Comparison of ENCODE assay signal across 17 cellular contexts in genomic region chr14:69284170-69284569, GRCh38. TPM values are rescaled to one million over a fixed set of nuclear protein-coding genes. Genes with fewer than 3 reads are reported as not detected.
DNase-seq lines count a peak whose midpoint lies in the region; ATAC-seq, FAIRE-seq and TF ChIP-seq lines count a peak whose summit lies in the region.
"Had no signal": no experiment of that assay in that cellular context is flagged by ENCODE, and none has a peak within 500 bp of the region (broad histone marks: within the 10 kb centered on the region; RNA-seq: fewer than 3 reads in every experiment).

No MANE protein-coding gene starts in this region.

- H3K4me2 ChIP-seq in IMR-90 (ENCODE audit: low read depth, low read length): no peak overlapping the region
- H3K4me2 ChIP-seq: A549, BLaER1, GM23338 had no signal

- H3K23ac ChIP-seq in IMR-90 (ENCODE audit: low read depth, low read length): no peak overlapping the region

- CTCF ChIA-PET in IMR-90 (lab: Yijun Ruan, JAX): no interaction called here

- TF ChIP-seq CTCF in GM13976 (IDR thresholded peaks at IDR 0.05; ENCODE audit: borderline replicate concordance, control extremely low read depth, extremely low read depth, insufficient read depth, missing control alignments): no peak
- no peak for TF ChIP-seq CTCF in IMR-90 (conservative IDR thresholded peaks at IDR 0.05; ENCODE audit: low read depth, low read length)
- no peak for TF ChIP-seq CTCF in heart left ventricle (IDR thresholded peaks at IDR 0.05)
- TF ChIP-seq CTCF in kidney (IDR thresholded peaks at IDR 0.05; ENCODE audit: borderline replicate concordance, extremely low read depth, insufficient read depth): no peak
- no peak for TF ChIP-seq CTCF in spleen (IDR thresholded peaks at IDR 0.05 in 8 of 11, conservative IDR thresholded peaks at IDR 0.05 in 3 of 11)

- H3K4me3 ChIP-seq in IMR-90 (ENCODE audit: insufficient read depth, low read depth, low read length): no peak overlapping the region
- H3K4me3 ChIP-seq in heart left ventricle: no peak overlapping the region
- no peak overlapping the region for H3K4me3 ChIP-seq in kidney (ENCODE audit: low read length in 2 of 2)
- H3K4me3 ChIP-seq in spleen: no peak overlapping the region
- H3K4me3 ChIP-seq: A549, BLaER1, GM23338 had no signal

- H3K56ac ChIP-seq in IMR-90 (ENCODE audit: extremely low read depth, insufficient read depth, low read length): no peak overlapping the region

- no peak overlapping the region for H4K5ac ChIP-seq in IMR-90 (ENCODE audit: low read depth, low read length)

- no peaks in the 10 kb centered on the region for H4K20me1 ChIP-seq in IMR-90 (ENCODE audit: insufficient read depth, low read length)
- H4K20me1 ChIP-seq: BLaER1 had no signal

- dilution Hi-C loops in IMR-90 (cut with HindIII; ENCODE audit: low sequenced_read_pairs, unreplicated experiment): no loop called here

- no peak overlapping the region for H2BK20ac ChIP-seq in IMR-90 (ENCODE audit: low read depth, low read length)

- no peak overlapping the region for H4K91ac ChIP-seq in IMR-90 (ENCODE audit: insufficient read depth, low read depth, low read length)

- H2AK9ac ChIP-seq in IMR-90 (replicated peaks; ENCODE audit: low read depth, low read length, poor library complexity): no peak overlapping the region

- no peak for TF ChIP-seq RAD21 in IMR-90 (IDR thresholded peaks at IDR 0.05; ENCODE audit: low read length)

- POLR2A ChIA-PET in IMR-90 (lab: Charles Lee; ENCODE audit: unreplicated experiment): no interaction called here

- in situ Hi-C loops in GM13976 (cut with MboI; ENCODE audit: low sequenced_read_pairs, unreplicated experiment): no loop called here
- in situ Hi-C loops in IMR-90 (cut with MboI; ENCODE audit: low sequenced_read_pairs): no loop called here

- H3K9me3 ChIP-seq in IMR-90 (ENCODE audit: control insufficient read depth, insufficient read depth, low read length) (no peaks in the 10 kb centered on the region), heart left ventricle (no peaks in the 10 kb centered on the region), kidney (ENCODE audit: control insufficient read depth in 1 of 2, low read length in 2 of 2) (no peaks in the 10 kb centered on the region), spleen (no peaks in the 10 kb centered on the region)
- H3K9me3 ChIP-seq: A549, BLaER1, Caco-2 had no signal

- no peak overlapping the region for H3K9ac ChIP-seq in IMR-90 (ENCODE audit: low read depth, low read length)
- H3K9ac ChIP-seq in kidney (ENCODE audit: low read length in 2 of 2): no peak overlapping the region
- H3K9ac ChIP-seq: BLaER1 had no signal

- peak overlapping the region; percentile 27 for H2AFZ ChIP-seq in IMR-90 (replicated peaks; ENCODE audit: low read length, poor library complexity)
- H2AFZ ChIP-seq: GM23338 had no signal

- no peak overlapping the region for H2AK5ac ChIP-seq in IMR-90 (ENCODE audit: low read depth, low read length)

- no peak for ATAC-seq in IMR-90 (ENCODE audit: low read depth)
- ATAC-seq in heart left ventricle: peak; percentile 19 to 67 (median 44)
- ATAC-seq: A549, GM23338 had no signal

- H3K27ac ChIP-seq in IMR-90 (ENCODE audit: insufficient read depth, low read length) (no peak overlapping the region), heart left ventricle (peak overlapping the region in 6 of 12 donors; percentile 9 to 63 (median 48)), kidney (ENCODE audit: low read depth in 2 of 2, low read length in 2 of 2) (no peak overlapping the region), spleen (no peak overlapping the region)
- H3K27ac ChIP-seq: A549, BLaER1, HL-60 had no signal

- no peak overlapping the region for H4K8ac ChIP-seq in IMR-90 (ENCODE audit: low read depth in 2 of 2, low read length in 2 of 2)

- TF ChIP-seq POLR2A in IMR-90 (IDR thresholded peaks at IDR 0.05; ENCODE audit: low read depth, low read length): no peak
- no peak for TF ChIP-seq POLR2A in heart left ventricle (IDR thresholded peaks at IDR 0.05)
- TF ChIP-seq POLR2A in spleen (IDR thresholded peaks at IDR 0.05): no peak

- H2BK5ac ChIP-seq in IMR-90 (ENCODE audit: low read depth, low read length, poor library complexity, severe bottlenecking): no peak overlapping the region

- WGBS in IMR-90 (ENCODE audit: extremely low coverage in 2 of 2, insufficient read length in 1 of 2), 2 experiments: 65% methylated on average over 6 of the region's 9 CpGs; no CpG with 5 or more reads in 1 of the 2 experiments
- whole genome bisulfite sequencing in heart left ventricle, 4 donors: 47 to 59% (median 54%) methylated on average over 8 to 9 of the region's 9 CpGs
- 73 to 84% (median 82%) methylated on average over 8 to 9 of the region's 9 CpGs for WGBS in spleen, 5 donors

- BruUV-seq in IMR-90 (replicated peaks; lab: Mats Ljungman, UMichigan): no TSS peak

- no peaks in the 10 kb centered on the region for H3K36me3 ChIP-seq in IMR-90 (ENCODE audit: control insufficient read depth, insufficient read depth, low read length)
- no peaks in the 10 kb centered on the region for H3K36me3 ChIP-seq in heart left ventricle
- H3K36me3 ChIP-seq in kidney (ENCODE audit: control insufficient read depth in 1 of 2, insufficient read depth in 2 of 2, low read length in 2 of 2): no peaks in the 10 kb centered on the region
- no peaks in the 10 kb centered on the region for H3K36me3 ChIP-seq in spleen
- H3K36me3 ChIP-seq: BLaER1 had no signal

- no peak overlapping the region for H3K18ac ChIP-seq in IMR-90 (ENCODE audit: low read depth, low read length)

- no peak overlapping the region for H2BK120ac ChIP-seq in IMR-90 (ENCODE audit: low read depth, low read length)

- no peak overlapping the region for H2BK15ac ChIP-seq in IMR-90 (ENCODE audit: low read depth, low read length)

- H3K27me3 ChIP-seq in IMR-90 (ENCODE audit: control insufficient read depth, insufficient read depth, low read length): peaks cover 13% of the 10 kb centered on the region
- H3K27me3 ChIP-seq in heart left ventricle: no peaks in the 10 kb centered on the region
- H3K27me3 ChIP-seq in spleen (replicated peaks in 1 of 7): no peaks in the 10 kb centered on the region
- H3K27me3 ChIP-seq: BLaER1 had no signal

- no peaks in the 10 kb centered on the region; the same call in 1 of the 2 replicates for H3K4me1 ChIP-seq in IMR-90 (ENCODE audit: control insufficient read depth, insufficient read depth, low read length)
- peaks cover 0 to 51% (median 26%) of the 10 kb centered on the region in 12 donors for H3K4me1 ChIP-seq in heart left ventricle
- peaks cover 5 to 13% of the 10 kb centered on the region in 2 donors for H3K4me1 ChIP-seq in kidney (ENCODE audit: control insufficient read depth in 1 of 2, insufficient read depth in 1 of 2, low read depth in 1 of 2, low read length in 2 of 2)
- peaks cover 0 to 21% (median 12%) of the 10 kb centered on the region in 6 donors for H3K4me1 ChIP-seq in spleen
- H3K4me1 ChIP-seq: BLaER1 had no signal

- H3K14ac ChIP-seq in IMR-90 (replicated peaks; ENCODE audit: low read depth, low read length): no peak overlapping the region

- no peaks in the 10 kb centered on the region for H3K79me1 ChIP-seq in IMR-90 (ENCODE audit: low read depth in 1 of 2, low read length in 2 of 2)

- H3K4ac ChIP-seq in IMR-90 (ENCODE audit: low read depth, low read length): no peak overlapping the region

- DNase-seq in GM13976 (ENCODE audit: low spot score) (peak; percentile 2), IMR-90 (no peak), heart left ventricle (peak in 3 of 5 donors; percentile 57 to 61 (median 58)), kidney (peak; percentile 51), spleen (no peak), NCI-H1417 treated with DMSO at 0.1 percent for 48 hours (lab: John Stamatoyannopoulos, UW) (no peak), middle frontal gyrus (ENCODE audit: extremely low spot score, low spot score) (no peak)
- DNase-seq: Caco-2; CD8-positive, alpha-beta memory T cell; DMS53; H7 had no signal

- intact Hi-C loops in IMR-90 (cut with micrococcal nuclease) (no loop called here), heart left ventricle (cut with DNase I) (no loop called here), kidney (cut with DNase I) (no loop called here), spleen (cut with DNase I; ENCODE audit: low total_unique reads) (no loop called here)

- no peaks in the 10 kb centered on the region for H3K9me1 ChIP-seq in IMR-90 (ENCODE audit: insufficient read depth, low read length)

- FAIRE-seq in kidney (lab: Jason Lieb, UNC): no peak
- FAIRE-seq: A549, GM18507 had no signal

TF ChIP-seq in IMR-90, 13 proteins besides CTCF, POLR2A, EP300 and RAD21:
- no peak for TF ChIP-seq MAFK (IDR thresholded peaks at IDR 0.05; ENCODE audit: low read depth, low read length)
- no peak for TF ChIP-seq SMC3 (IDR thresholded peaks at IDR 0.05; ENCODE audit: low read depth, low read length)
- no peak for TF ChIP-seq CEBPB (IDR thresholded peaks at IDR 0.05; ENCODE audit: low read depth, low read length)
- TF ChIP-seq ELK1 (IDR thresholded peaks at IDR 0.05; ENCODE audit: borderline replicate concordance, low read depth, low read length): no peak
- TF ChIP-seq CHD1 (IDR thresholded peaks at IDR 0.05; ENCODE audit: low read depth, low read length): no peak
- no peak for TF ChIP-seq NFE2L2 (IDR thresholded peaks at IDR 0.05; ENCODE audit: low read depth, low read length)
- no peak for TF ChIP-seq RCOR1 (IDR thresholded peaks at IDR 0.05; ENCODE audit: insufficient replicate concordance, low read length)
- no peak for TF ChIP-seq RFX5 (IDR thresholded peaks at IDR 0.05; ENCODE audit: low read depth, low read length)
- no peak for TF ChIP-seq MXI1 (IDR thresholded peaks at IDR 0.05; ENCODE audit: borderline replicate concordance, low read depth, low read length)
- TF ChIP-seq BHLHE40 (IDR thresholded peaks at IDR 0.05; ENCODE audit: low read depth, low read length): no peak

RNA-seq across cellular contexts. Expression of gene GALNT16, which starts 24.2 kb away (rescaled TPM):
- 0.28 and 0.36 TPM in 2 replicates for total RNA-seq in IMR-90 (2012; rRNA removed)
- 0.89 and 1.5 TPM in 2 replicates for polyA plus RNA-seq in IMR-90 (2012; rRNA removed)
- polyA plus RNA-seq in IMR-90 (2012; cell fraction: cytosol; rRNA removed): 1.5 and 1.7 TPM in 2 replicates
- polyA plus RNA-seq in IMR-90 (2012; cell fraction: nucleus; rRNA removed; ENCODE audit: low replicate concordance): 1.6 and 1.7 TPM in 2 replicates
- total RNA-seq in heart left ventricle: 10 to 100 TPM; 42.5 to 81.6 (median 62.4) TPM
- polyA plus RNA-seq in heart left ventricle: 10 to 100 TPM; 17.0 to 48.6 TPM
- total RNA-seq in kidney: 13.1 TPM
- 15.2 TPM for polyA plus RNA-seq in kidney (ENCODE audit: insufficient read depth, low read depth, low replicate concordance)
- 10 to 100 TPM in 5 of 7 donors, 1 to 10 TPM in 2; 6.7 to 36.4 (median 14.7) TPM for total RNA-seq in spleen
- 1 to 10 TPM; 2.1 to 5.3 (median 2.1) TPM for polyA plus RNA-seq in spleen
- polyA plus RNA-seq: CD8-positive, alpha-beta memory T cell; IgD-negative memory B cell had no signal

Comparison
In these comparisons a context has a peak if more than half of its experiments do, and no peak if none do; other contexts are left out.
1. DNase-seq: peak in GM13976 (single experiment), heart left ventricle (3 of 5) and kidney (single experiment); none in IMR-90 (single experiment), spleen (single experiment), NCI-H1417 treated with DMSO at 0.1 percent for 48 hours (single experiment) and middle frontal gyrus (single experiment).